In the genomic region with DNA sequence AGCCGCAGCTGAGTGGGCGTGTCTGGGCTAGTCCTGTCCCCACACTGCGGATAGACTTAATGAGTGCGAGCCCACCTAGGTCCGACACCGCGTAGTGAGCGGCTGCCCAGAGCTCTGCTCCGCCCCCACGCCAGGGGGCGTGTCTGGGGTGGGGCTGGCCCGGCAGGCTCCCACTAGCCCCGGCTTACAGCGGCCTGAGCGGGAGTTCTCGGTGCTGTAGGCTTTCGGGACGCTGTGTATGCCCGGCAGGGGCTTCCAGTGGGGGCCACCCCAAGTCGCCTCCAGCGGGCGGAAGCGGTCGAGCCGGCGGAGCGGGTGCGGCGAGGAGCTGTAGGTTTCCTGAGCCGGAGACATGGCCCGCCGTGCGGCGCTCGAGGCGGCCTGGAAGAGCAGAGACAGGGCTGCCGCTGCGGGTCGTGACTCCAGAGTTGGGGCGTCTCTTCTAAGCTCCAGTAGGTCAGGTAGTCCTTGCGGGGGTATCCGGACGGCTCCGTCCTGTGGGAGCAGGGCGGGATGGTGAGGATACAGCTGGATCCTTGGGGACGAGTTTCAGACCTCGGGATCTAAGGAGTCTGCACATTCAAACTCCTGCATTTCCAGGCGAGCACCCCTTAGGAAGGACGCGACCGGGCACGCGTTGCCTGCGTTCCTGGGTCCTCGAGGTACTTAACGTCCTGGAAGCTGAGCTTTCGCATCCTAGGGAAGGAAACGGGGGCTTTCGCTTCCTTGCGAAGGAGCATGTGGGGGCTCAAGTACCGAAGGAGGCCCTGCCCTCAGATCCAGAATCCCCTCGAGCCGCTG, we compare ENCODE assay signal across 9 cellular contexts. TPM values are rescaled to one million over a fixed set of nuclear protein-coding genes. Genes with fewer than 3 reads are reported as not detected.
DNase-seq lines count a peak whose midpoint lies in the region; ATAC-seq and TF ChIP-seq lines count a peak whose summit lies in the region.
"Had no signal": no experiment of that assay in that cellular context is flagged by ENCODE, and none has a peak within 500 bp of the region (broad histone marks: within the 10 kb centered on the region; RNA-seq: fewer than 3 reads in every experiment).

No MANE protein-coding gene starts in this region.

- H3K27ac Mint-ChIP-seq in activated naive CD4-positive, alpha-beta T cell treated with anti-CD3 and anti-CD28 coated beads, Interleukin-2, amount 50 U/mL, for 72 hours, result no peak overlapping the region
- no peak overlapping the region for H3K27ac Mint-ChIP-seq in progenitor cell of endocrine pancreas

- no peaks in the 10 kb centered on the region for H3K9me3 Mint-ChIP-seq in activated naive CD4-positive, alpha-beta T cell treated with anti-CD3 and anti-CD28 coated beads, Interleukin-2, amount 50 U/mL, for 72 hours
- H3K9me3 Mint-ChIP-seq in progenitor cell of endocrine pancreas (ENCODE audit: low read depth), result no peaks in the 10 kb centered on the region

- peaks cover 0 to 25% (median 23%) of the 10 kb centered on the region in 9 donors for H3K4me1 ChIP-seq in heart right ventricle

- H3K27me3 ChIP-seq in heart right ventricle, result peaks cover 0 to 52% (median 21%) of the 10 kb centered on the region in 7 donors

- H3K27me3 Mint-ChIP-seq in progenitor cell of endocrine pancreas, result peaks cover 67% of the 10 kb centered on the region

- H3K4me3 Mint-ChIP-seq in progenitor cell of endocrine pancreas (ENCODE audit: low read depth), result peak overlapping the region; percentile 68

- H3K36me3 ChIP-seq in heart right ventricle, result no peaks in the 10 kb centered on the region

- TF ChIP-seq CTCF in AG09319 (IDR thresholded peaks at IDR 0.05; ENCODE audit: low read depth, low read length), result peak; percentile 19
- TF ChIP-seq CTCF in heart right ventricle (IDR thresholded peaks at IDR 0.05), result peak in 8 of 9 donors; percentile 8 to 63 (median 46)
- peak; percentile 39 for TF ChIP-seq CTCF in progenitor cell of endocrine pancreas (IDR thresholded peaks at IDR 0.05; ENCODE audit: unreplicated experiment)

- peaks cover 4% of the 10 kb centered on the region for H3K4me1 Mint-ChIP-seq in progenitor cell of endocrine pancreas (ENCODE audit: low read depth)

- H3K9me3 ChIP-seq in heart right ventricle, result no peaks in the 10 kb centered on the region

- DNase-seq in AG09319 (ENCODE audit: extremely low read depth, low read depth) (no peak), SHP77 (lab: John Stamatoyannopoulos, UW) (peak; percentile 18 to 47), heart right ventricle (peak; percentile 43 to 66), progenitor cell of endocrine pancreas (ENCODE audit: low spot score, unreplicated experiment) (peak; percentile 51), OCI-M2 (lab: John Stamatoyannopoulos, UW; ENCODE audit: unreplicated experiment) (no peak)
- DNase-seq in activated naive CD4-positive, alpha-beta T cell treated with anti-CD3 and anti-CD28 coated beads, Interleukin-2, amount 50 U/mL, for 72 hours (ENCODE audit: low spot score in 2 of 2), result peak; percentile 64 to 68

- WGBS in heart right ventricle, 2 donors, result 0 to 1% methylated on average over 62 to 63 of the region's 63 CpGs

- H3K36me3 Mint-ChIP-seq in activated naive CD4-positive, alpha-beta T cell treated with anti-CD3 and anti-CD28 coated beads, Interleukin-2, amount 50 U/mL, for 72 hours, result no peaks in the 10 kb centered on the region
- H3K36me3 Mint-ChIP-seq in progenitor cell of endocrine pancreas (ENCODE audit: insufficient read depth), result no peaks in the 10 kb centered on the region

- intact Hi-C loops in heart right ventricle (cut with DNase I), result no loop called here

- H3K4me3 ChIP-seq in heart right ventricle, result peak overlapping the region; percentile 14 to 73 (median 62)

- peak; percentile 53 for ATAC-seq in GM19463 (IDR thresholded peaks at IDR 0.05; ENCODE audit: unreplicated experiment)
- ATAC-seq in activated naive CD4-positive, alpha-beta T cell treated with anti-CD3 and anti-CD28 coated beads, Interleukin-2, amount 50 U/mL, for 72 hours, result peak; percentile 82 to 86
- ATAC-seq in heart right ventricle, result peak; percentile 78 to 90 (median 87)
- no peak for ATAC-seq in GM21367 (IDR thresholded peaks at IDR 0.05; ENCODE audit: unreplicated experiment)

- H3K27ac ChIP-seq in heart right ventricle, result no peak overlapping the region

RNA-seq across cellular contexts. Expression of a gene that starts 1.2 kb away (rescaled TPM):
- total RNA-seq in activated naive CD4-positive, alpha-beta T cell treated with anti-CD3 and anti-CD28 coated beads, Interleukin-2, amount 50 U/mL, for 72 hours, result not detected
- total RNA-seq in heart right ventricle, result not detected
- under 1 TPM; 0.14 to 0.37 TPM for polyA plus RNA-seq in heart right ventricle
- 0.38 and 0.80 TPM in 2 replicates for total RNA-seq in progenitor cell of endocrine pancreas
- total RNA-seq: temporal lobe had no signal

RNA-seq across cellular contexts. Expression of a gene that starts 7.4 kb away (rescaled TPM):
- not detected for total RNA-seq in activated naive CD4-positive, alpha-beta T cell treated with anti-CD3 and anti-CD28 coated beads, Interleukin-2, amount 50 U/mL, for 72 hours
- total RNA-seq in heart right ventricle, result not detected
- not detected for polyA plus RNA-seq in heart right ventricle
- not detected in 2 replicates for total RNA-seq in progenitor cell of endocrine pancreas
- total RNA-seq: temporal lobe had no signal

RNA-seq across cellular contexts. Expression of a gene that starts 8.3 kb away (rescaled TPM):
- not detected for total RNA-seq in activated naive CD4-positive, alpha-beta T cell treated with anti-CD3 and anti-CD28 coated beads, Interleukin-2, amount 50 U/mL, for 72 hours
- total RNA-seq in heart right ventricle, result 1 to 10 TPM in 1 of 10 donors, under 1 TPM in 2, not detected in 7; 0.28 to 1.1 (median 0.71) TPM
- polyA plus RNA-seq in heart right ventricle, result 1 to 10 TPM in 1 of 2 donors, under 1 TPM in 1; 0.06 to 1.6 TPM
- 0.91 and 1.5 TPM in 2 replicates for total RNA-seq in progenitor cell of endocrine pancreas
- total RNA-seq: temporal lobe had no signal

RNA-seq across cellular contexts. Expression of a gene that starts 12.7 kb away (rescaled TPM):
- not detected for total RNA-seq in activated naive CD4-positive, alpha-beta T cell treated with anti-CD3 and anti-CD28 coated beads, Interleukin-2, amount 50 U/mL, for 72 hours
- not detected for total RNA-seq in heart right ventricle
- not detected for polyA plus RNA-seq in heart right ventricle
- total RNA-seq in progenitor cell of endocrine pancreas, result not detected in 2 replicates
- total RNA-seq: temporal lobe had no signal

RNA-seq across cellular contexts. Expression of a gene that starts 16.2 kb away (rescaled TPM):
- total RNA-seq in activated naive CD4-positive, alpha-beta T cell treated with anti-CD3 and anti-CD28 coated beads, Interleukin-2, amount 50 U/mL, for 72 hours, result not detected
- 1 to 10 TPM in 2 of 10 donors, under 1 TPM in 7, not detected in 1; 0.11 to 4.8 (median 0.26) TPM for total RNA-seq in heart right ventricle
- polyA plus RNA-seq in heart right ventricle, result 1 to 10 TPM in 1 of 2 donors, under 1 TPM in 1; 0.04 to 1.5 TPM
- total RNA-seq in progenitor cell of endocrine pancreas, result not detected in 2 replicates
- total RNA-seq: temporal lobe had no signal

Comparison
In these comparisons a context has a peak if more than half of its experiments do, and no peak if none do; other contexts are left out.
1. DNase-seq: peak in SHP77 (2 of 2), activated naive CD4-positive, alpha-beta T cell treated with anti-CD3 and anti-CD28 coated beads, Interleukin-2, amount 50 U/mL, for 72 hours (2 of 2), heart right ventricle (2 of 2) and progenitor cell of endocrine pancreas (single experiment); none in AG09319 (single experiment) and OCI-M2 (single experiment).
2. Peak in every context shown above with its lines, with median percentiles within 50 percentile points of each other: CTCF ChIP-seq.